In the genomic region with DNA sequence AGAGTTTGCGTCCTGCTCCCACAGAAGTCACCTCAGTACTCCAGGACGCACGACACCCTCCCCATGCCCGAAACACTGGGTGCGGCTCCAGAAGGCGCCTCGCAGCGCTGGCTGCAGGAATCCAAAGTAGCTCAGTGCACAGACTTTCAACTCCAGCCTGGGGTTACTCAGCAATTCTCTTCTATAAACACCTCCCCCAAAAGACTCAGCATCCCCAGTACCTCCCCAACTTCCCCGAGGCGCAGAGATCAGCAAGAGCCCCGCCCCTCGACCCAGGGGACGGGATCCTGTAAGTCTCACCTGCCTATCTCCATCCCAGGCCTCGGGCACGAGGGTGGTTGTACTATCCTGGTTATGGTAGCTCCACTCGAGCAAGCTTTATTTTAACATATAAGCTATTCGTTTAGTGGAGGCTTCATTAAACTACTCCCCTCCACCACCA, we compare ENCODE assay signal across 8 cellular contexts.
DNase-seq lines count a peak whose midpoint lies in the region; ATAC-seq, FAIRE-seq and TF ChIP-seq lines count a peak whose summit lies in the region.

No MANE protein-coding gene starts in this region.

- no peaks in the 10 kb centered on the region for H3K36me3 ChIP-seq in lower lobe of right lung

- TF ChIP-seq POLR2A in GM12891 (IDR thresholded peaks at IDR 0.05; ENCODE audit: low read depth, low read length), result no peak

- no peak overlapping the region for H3K27ac Mint-ChIP-seq in CD4-positive, alpha-beta T cell
- H3K27ac Mint-ChIP-seq in Calu3 (ENCODE audit: unreplicated experiment), result no peak overlapping the region

- H3K36me3 Mint-ChIP-seq in CD4-positive, alpha-beta T cell (ENCODE audit: low read depth), result no peaks in the 10 kb centered on the region
- H3K36me3 Mint-ChIP-seq in Calu3 (ENCODE audit: insufficient read depth, unreplicated experiment), result no peaks in the 10 kb centered on the region

- ATAC-seq in CD4-positive, alpha-beta T cell (ENCODE audit: poor library complexity), result no peak
- ATAC-seq in lower lobe of right lung (peak in 1 of 2 donors; percentile 5), HG02798 (IDR thresholded peaks at IDR 0.05; ENCODE audit: poor library complexity, unreplicated experiment) (no peak)

- H3K27ac ChIP-seq in CD4-positive, alpha-beta T cell (ENCODE audit: low read depth, low read length), result no peak overlapping the region
- no peak overlapping the region for H3K27ac ChIP-seq in lower lobe of right lung

- peak overlapping the region; percentile 61 for H3K4me3 ChIP-seq in astrocyte of the spinal cord (ENCODE audit: low read depth, low read length)
- peak overlapping the region; percentile 42 for H3K4me3 ChIP-seq in lower lobe of right lung

- POLR2A ChIA-PET in CD4-positive, alpha-beta T cell (lab: Charles Lee), result no interaction called here

- H3K4me3 Mint-ChIP-seq in CD4-positive, alpha-beta T cell, result peak overlapping the region; percentile 79
- no peak overlapping the region for H3K4me3 Mint-ChIP-seq in Calu3 (ENCODE audit: low read depth, unreplicated experiment)

- in situ Hi-C loops in astrocyte of the spinal cord (cut with HindIII; ENCODE audit: low sequenced_read_pairs), result no loop called here

- H3K27me3 ChIP-seq in CD4-positive, alpha-beta T cell (ENCODE audit: control insufficient read depth, insufficient read depth, low read length), result peaks cover 36% of the 10 kb centered on the region
- H3K27me3 ChIP-seq in lower lobe of right lung (ENCODE audit: low read depth), result peaks cover 37% of the 10 kb centered on the region

- no peak for FAIRE-seq in GM12891 (lab: Jason Lieb, UNC)

- no peak for DNase-seq in CD4-positive, alpha-beta T cell
- peak; percentile 89 for DNase-seq in KG1 (lab: John Stamatoyannopoulos, UW)
- DNase-seq in astrocyte of the spinal cord (ENCODE audit: low read depth, low spot score), result peak; percentile 16
- DNase-seq in lower lobe of right lung, result no peak
- no peak for DNase-seq in NCI-H2196 (lab: John Stamatoyannopoulos, UW; ENCODE audit: unreplicated experiment)
- DNase-seq in GM12891 (ENCODE audit: insufficient read length, low spot score), result no peak
- no peak for DNase-seq in Calu3

- H3K9me3 Mint-ChIP-seq in CD4-positive, alpha-beta T cell, result no peaks in the 10 kb centered on the region
- no peaks in the 10 kb centered on the region for H3K9me3 Mint-ChIP-seq in Calu3 (ENCODE audit: low read depth, unreplicated experiment)

- H3K4me1 Mint-ChIP-seq in CD4-positive, alpha-beta T cell (ENCODE audit: low read depth), result peaks cover 19% of the 10 kb centered on the region
- no peaks in the 10 kb centered on the region for H3K4me1 Mint-ChIP-seq in Calu3 (ENCODE audit: low read depth, unreplicated experiment)

- intact Hi-C loops in CD4-positive, alpha-beta T cell (cut with DNase I, micrococcal nuclease), result no loop called here
- intact Hi-C loops in lower lobe of right lung (cut with DNase I), result no loop called here
- intact Hi-C loops in Calu3 (cut with micrococcal nuclease; ENCODE audit: unreplicated experiment), result no loop called here

- no peak for TF ChIP-seq CTCF in CD4-positive, alpha-beta T cell (IDR thresholded peaks at IDR 0.05)
- TF ChIP-seq CTCF in astrocyte of the spinal cord (IDR thresholded peaks at IDR 0.05; ENCODE audit: low read depth, low read length) (no peak), lower lobe of right lung (IDR thresholded peaks at IDR 0.05) (no peak), Calu3 (IDR thresholded peaks at IDR 0.05; ENCODE audit: unreplicated experiment) (no peak)

- peaks cover 27% of the 10 kb centered on the region for H3K4me1 ChIP-seq in lower lobe of right lung

- H3K27me3 Mint-ChIP-seq in CD4-positive, alpha-beta T cell, result peaks cover 47% of the 10 kb centered on the region
- no peaks in the 10 kb centered on the region for H3K27me3 Mint-ChIP-seq in Calu3 (ENCODE audit: unreplicated experiment)

- no peaks in the 10 kb centered on the region for H3K9me3 ChIP-seq in CD4-positive, alpha-beta T cell (ENCODE audit: control insufficient read depth, low read length)
- no peaks in the 10 kb centered on the region for H3K9me3 ChIP-seq in lower lobe of right lung

- no TSS peak for BruUV-seq in Calu3 (replicated peaks; lab: Mats Ljungman, UMichigan)

- CTCF ChIA-PET in CD4-positive, alpha-beta T cell (lab: Charles Lee), result no interaction called here
- CTCF ChIA-PET in Calu3 (lab: Charles Lee), result no interaction called here

TF ChIP-seq in GM12891, 5 proteins besides CTCF, POLR2A, EP300 and RAD21:
- TF ChIP-seq TAF1 (IDR thresholded peaks at IDR 0.05; ENCODE audit: low read depth, low read length) (no peak), SPI1 (IDR thresholded peaks at IDR 0.05; ENCODE audit: low read depth, low read length) (no peak), POLR2AphosphoS5 (IDR thresholded peaks at IDR 0.05; ENCODE audit: low read depth, low read length) (no peak), POU2F2 (IDR thresholded peaks at IDR 0.05; ENCODE audit: low read depth, low read length) (no peak), PAX5 (IDR thresholded peaks at IDR 0.05; ENCODE audit: insufficient read depth, low read length, severe bottlenecking) (no peak)
TF ChIP-seq in GM12891: peak in this region for 0.

Comparison
In these comparisons a context has a peak if more than half of its experiments do, and no peak if none do; other contexts are left out.
1. DNase-seq: peak in KG1 (single experiment) and astrocyte of the spinal cord (single experiment); none in CD4-positive, alpha-beta T cell (0 of 10), lower lobe of right lung (single experiment), NCI-H2196 (single experiment), GM12891 (single experiment) and Calu3 (single experiment).